13 cellular contexts compared by ENCODE assay signal in the genomic region with DNA sequence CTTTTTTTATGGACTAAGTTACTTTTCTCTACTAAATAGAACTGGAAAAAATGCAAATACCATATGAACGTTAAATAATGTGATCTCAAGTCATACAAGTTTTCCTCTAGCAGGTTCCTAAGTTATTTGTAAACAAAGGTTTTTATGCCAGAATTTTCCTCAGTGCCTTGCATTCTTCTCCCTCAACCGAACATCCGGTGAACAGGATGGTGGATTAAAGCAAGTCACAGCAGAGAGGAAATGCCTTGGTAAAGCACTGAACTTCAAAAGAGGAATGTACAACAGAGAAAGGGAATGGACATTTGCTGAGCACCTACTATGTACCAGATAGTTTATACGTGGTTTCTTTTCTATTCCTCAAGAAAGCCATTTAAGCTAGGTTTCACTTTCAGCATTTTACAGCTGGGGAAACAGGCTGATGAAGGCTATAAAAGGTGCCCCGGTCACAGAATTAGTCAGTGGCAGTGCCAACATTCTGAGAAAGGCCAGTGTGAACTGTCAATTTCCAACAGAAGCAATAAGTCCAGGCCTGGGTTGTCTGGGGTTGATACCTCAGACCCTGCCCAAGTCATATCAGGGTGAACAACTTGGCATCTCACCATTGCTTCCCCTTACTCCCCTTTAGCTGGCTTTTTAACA. TPM values are rescaled to one million over a fixed set of nuclear protein-coding genes. Genes with fewer than 3 reads are reported as not detected.
DNase-seq lines count a peak whose midpoint lies in the region; ATAC-seq, FAIRE-seq and TF ChIP-seq lines count a peak whose summit lies in the region.
"Not testable (repeated sequence)": the region's sequence is repeated elsewhere in the genome, so short reads cannot be mapped to it uniquely, and the experiment has no call there.
"Had no signal": no experiment of that assay in that cellular context is flagged by ENCODE, and none has a peak within 500 bp of the region (broad histone marks: within the 10 kb centered on the region; RNA-seq: fewer than 3 reads in every experiment).

No MANE protein-coding gene starts in this region.

- not testable (repeated sequence) for TF ChIP-seq CTCF in epithelial cell of proximal tubule (conservative IDR thresholded peaks at IDR 0.05; ENCODE audit: low read depth, low read length); mucosa of descending colon (IDR thresholded peaks at IDR 0.05)

- peak overlapping the region; percentile 45 for H3K27ac ChIP-seq in angular gyrus (ENCODE audit: low read depth, low read length)

- not testable (repeated sequence) for H3K9me3 ChIP-seq in mucosa of descending colon

- DNase-seq in HTR-8/SVneo (ENCODE audit: insufficient read length, low spot score); epithelial cell of proximal tubule (ENCODE audit: low read depth): not testable (repeated sequence)
- peak in 1 of 3 donors; percentile 47 for DNase-seq in mucosa of descending colon

- peak; percentile 38 for FAIRE-seq in HTR-8/SVneo (lab: Jason Lieb, UNC)

- H3K36me3 ChIP-seq in mucosa of descending colon (ENCODE audit: low read depth) = not testable (repeated sequence)

- ATAC-seq in GM18868 (IDR thresholded peaks at IDR 0.05; ENCODE audit: unreplicated experiment) = peak; percentile 82
- ATAC-seq in GM21576 (IDR thresholded peaks at IDR 0.05; ENCODE audit: unreplicated experiment) = peak; percentile 63
- ATAC-seq in HG02678 (IDR thresholded peaks at IDR 0.05; ENCODE audit: unreplicated experiment) = peak; percentile 57
- peak; percentile 92 for ATAC-seq in mucosa of descending colon

- not testable (repeated sequence) for H3K4me1 ChIP-seq in mucosa of descending colon (ENCODE audit: low read depth)

- intact Hi-C loops in mucosa of descending colon (cut with DNase I, micrococcal nuclease) = not testable (repeated sequence)

- peak overlapping the region; percentile 23 for H3K4me3 ChIP-seq in epithelial cell of proximal tubule (ENCODE audit: low read depth, low read length)
- H3K4me3 ChIP-seq in mucosa of descending colon = not testable (repeated sequence)

RNA-seq across cellular contexts. Expression of gene NEK3, which starts 22.0 kb away (rescaled TPM):
- total RNA-seq in epithelial cell of proximal tubule (9.0 and 22.4 TPM in 2 replicates), mucosa of descending colon (10 to 100 TPM; 20.5 to 44.0 (median 35.9) TPM)

RNA-seq across cellular contexts. Expression of gene NEK5, which starts 52.6 kb away (rescaled TPM):
- 0.14 TPM in 1 of 2 replicates, not detected in the other for total RNA-seq in epithelial cell of proximal tubule
- total RNA-seq in mucosa of descending colon = under 1 TPM; 0.14 to 0.32 (median 0.29) TPM
- total RNA-seq: activated B cell treated with CpG ODN at 0.5 μM for 24 hours; activated naive CD8-positive, alpha-beta T cell treated with anti-CD3 and anti-CD28 coated beads, Interleukin-2, amount 10 ng/mL, durations not matched to agents 7 days and 5 days; ascending aorta; CD8-positive, alpha-beta memory T cell; IMR-90; T-helper 1 cell treated with Interleukin-12 subunit alpha and Interleukin-12 subunit beta and Interleukin-4 antibody, amounts not matched to agents 30 ng/mL and 1 ng/mL, for 36 hours had no signal
